In genomic region chr13:39601636-39602035, GRCh38 we compare ENCODE assay signal across 1 cellular context.
TF ChIP-seq lines count a peak whose summit lies in the region.

No MANE protein-coding gene starts in this region.

TF ChIP-seq in HepG2, 621 proteins besides CTCF, POLR2A, EP300 and RAD21:
- TF ChIP-seq LCORL (IDR thresholded peaks at IDR 0.05) (no peak), LCORL (CRISPR knock-in tag; IDR thresholded peaks at IDR 0.05) (no peak), SIN3A (IDR thresholded peaks at IDR 0.05; ENCODE audit: borderline replicate concordance, low read depth, low read length) (no peak), ZNF570 (CRISPR knock-in tag; IDR thresholded peaks at IDR 0.05; ENCODE audit: borderline replicate concordance) (no peak), YEATS2 (CRISPR knock-in tag; IDR thresholded peaks at IDR 0.05; ENCODE audit: borderline replicate concordance) (no peak), ZNF605 (CRISPR knock-in tag; IDR thresholded peaks at IDR 0.05) (no peak), ZNF619 (CRISPR knock-in tag; IDR thresholded peaks at IDR 0.05) (no peak)
